Comparison of ENCODE assay signal across 24 cellular contexts in the genomic region with DNA sequence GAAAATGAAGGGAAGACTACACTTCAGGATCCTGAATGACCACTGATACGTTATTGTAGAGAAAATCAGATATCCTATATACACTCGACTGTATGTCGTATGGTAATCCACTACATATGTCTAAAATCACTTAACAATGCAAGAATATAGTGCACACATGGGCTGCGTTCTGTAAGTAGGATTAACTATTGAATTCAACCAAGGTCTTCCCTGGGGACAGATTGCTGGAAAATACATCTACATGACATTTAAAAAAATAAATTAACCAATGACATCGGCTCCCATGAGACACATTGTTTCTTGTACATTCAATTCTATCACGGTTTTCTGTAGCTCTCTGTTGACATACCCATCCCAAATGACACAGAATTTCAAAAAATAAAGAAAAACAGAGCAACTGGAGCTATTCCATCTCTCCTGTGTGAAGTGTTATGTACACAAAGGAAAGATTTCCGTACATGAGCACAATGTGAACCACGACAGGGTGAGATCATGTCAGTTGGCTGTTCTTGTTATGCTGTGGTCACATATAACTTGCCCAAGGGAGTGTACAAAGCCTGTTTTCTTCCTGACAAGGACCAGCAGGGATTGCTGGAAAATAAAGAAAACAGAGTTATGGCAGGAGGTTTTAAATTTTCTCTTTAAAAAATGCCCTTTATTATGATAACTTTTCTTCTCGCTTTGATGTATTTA. TPM values are rescaled to one million over a fixed set of nuclear protein-coding genes. Genes with fewer than 3 reads are reported as not detected.
DNase-seq lines count a peak whose midpoint lies in the region; ATAC-seq, FAIRE-seq and TF ChIP-seq lines count a peak whose summit lies in the region.
"Had no signal": no experiment of that assay in that cellular context is flagged by ENCODE, and none has a peak within 500 bp of the region (broad histone marks: within the 10 kb centered on the region; RNA-seq: fewer than 3 reads in every experiment).

No MANE protein-coding gene starts in this region.

- TF ChIP-seq CTCF in right lobe of liver (IDR thresholded peaks at IDR 0.05), result no peak
- no peak for TF ChIP-seq CTCF in HepG2 (CRISPR knock-in tag; IDR thresholded peaks at IDR 0.05)
- no peak for TF ChIP-seq CTCF in dorsolateral prefrontal cortex (IDR thresholded peaks at IDR 0.05 in 54 of 56, conservative IDR thresholded peaks at IDR 0.05 in 2 of 56; ENCODE audit: low read depth in 1 of 56, partially characterized antibody in 56 of 56)

- H3K4me2 ChIP-seq in HepG2 (ENCODE audit: low read depth, low read length), result no peak overlapping the region

- H3K27me3 Mint-ChIP-seq in natural killer cell treated with Interleukin-12 subunit alpha and Interleukin-12 subunit beta and Interleukin-15 and Interleukin-18, amount 100 ng/mL, for 72 hours, result peaks cover 0 to 14% of the 10 kb centered on the region in 2 donors
- H3K27me3 Mint-ChIP-seq: CD4-positive, CD25-positive, alpha-beta regulatory T cell; stimulated activated naive CD8-positive, alpha-beta T cell treated with anti-CD3 and anti-CD28 coated beads, Interleukin-15, Interleukin-2, amounts not matched to agents 100 ng/mL and 50 ng/mL, for 24 hours had no signal

- no peaks in the 10 kb centered on the region for H3K9me3 Mint-ChIP-seq in natural killer cell treated with Interleukin-12 subunit alpha and Interleukin-12 subunit beta and Interleukin-15 and Interleukin-18, amount 100 ng/mL, for 72 hours
- H3K9me3 Mint-ChIP-seq: CD4-positive, CD25-positive, alpha-beta regulatory T cell; HFFc6; stimulated activated naive CD8-positive, alpha-beta T cell treated with anti-CD3 and anti-CD28 coated beads, Interleukin-15, Interleukin-2, amounts not matched to agents 100 ng/mL and 50 ng/mL, for 24 hours; WTC11 had no signal

- no peak overlapping the region for H3K27ac Mint-ChIP-seq in natural killer cell treated with Interleukin-12 subunit alpha and Interleukin-12 subunit beta and Interleukin-15 and Interleukin-18, amount 100 ng/mL, for 72 hours
- H3K27ac Mint-ChIP-seq: activated CD8-positive, alpha-beta T cell treated with anti-CD3 and anti-CD28 coated beads, Interleukin-2, amount 10 ng/mL, durations not matched to agents 7 days and 5 days; CD4-positive, CD25-positive, alpha-beta regulatory T cell; stimulated activated naive CD8-positive, alpha-beta T cell treated with anti-CD3 and anti-CD28 coated beads, Interleukin-15, Interleukin-2, amounts not matched to agents 100 ng/mL and 50 ng/mL, for 24 hours; WTC11 had no signal

- H3K27ac ChIP-seq in right lobe of liver (peak overlapping the region in 1 of 3 donors; percentile 18), HepG2 (ENCODE audit: extremely low read length, insufficient read depth, low read length) (no peak overlapping the region), dorsolateral prefrontal cortex (peak overlapping the region in 58 of 59 donors; percentile 40 to 92 (median 82)), aorta (ENCODE audit: low read depth in 1 of 2, low read length in 2 of 2) (no peak overlapping the region)
- H3K27ac ChIP-seq: epithelial cell of prostate, ovary, Peyer's patch had no signal

- H3K4me1 ChIP-seq in right lobe of liver, result peaks cover 0 to 7% (median 0%) of the 10 kb centered on the region in 4 donors
- peaks cover 16% of the 10 kb centered on the region for H3K4me1 ChIP-seq in HepG2 (ENCODE audit: insufficient read depth, low read length)
- peaks cover 0 to 2% of the 10 kb centered on the region in 2 donors for H3K4me1 ChIP-seq in aorta (ENCODE audit: control insufficient read depth in 1 of 2, insufficient read depth in 2 of 2, low read length in 2 of 2)
- H3K4me1 ChIP-seq: Peyer's patch had no signal

- no peak for TF ChIP-seq RAD21 in HepG2 (CRISPR knock-in tag; IDR thresholded peaks at IDR 0.05)

- H3K4me1 Mint-ChIP-seq in natural killer cell treated with Interleukin-12 subunit alpha and Interleukin-12 subunit beta and Interleukin-15 and Interleukin-18, amount 100 ng/mL, for 72 hours (ENCODE audit: low read depth in 2 of 2), result peaks cover 4 to 10% of the 10 kb centered on the region in 2 donors

- no peak overlapping the region for H3K4me3 ChIP-seq in right lobe of liver
- no peak overlapping the region for H3K4me3 ChIP-seq in HepG2 (replicated peaks in 1 of 3; ENCODE audit: insufficient read depth in 1 of 3, low read depth in 2 of 3, low read length in 3 of 3)
- peak overlapping the region in 3 of 59 donors; percentile 17 to 27 (median 26) for H3K4me3 ChIP-seq in dorsolateral prefrontal cortex
- no peak overlapping the region for H3K4me3 ChIP-seq in aorta (ENCODE audit: low read length in 2 of 2)
- H3K4me3 ChIP-seq: ovary, Peyer's patch had no signal

- TF ChIP-seq EP300 in HepG2 (IDR thresholded peaks at IDR 0.05; ENCODE audit: low read depth in 2 of 2, low read length in 2 of 2) (no peak), HepG2 (CRISPR knock-in tag; IDR thresholded peaks at IDR 0.05; ENCODE audit: borderline replicate concordance) (no peak)

- H3K36me3 ChIP-seq in right lobe of liver (no peaks in the 10 kb centered on the region), HepG2 (replicated peaks in 1 of 2; ENCODE audit: control insufficient read depth in 1 of 2, insufficient read depth in 2 of 2, low read length in 2 of 2) (no peaks in the 10 kb centered on the region), aorta (ENCODE audit: control insufficient read depth in 1 of 2, insufficient read depth in 2 of 2, low read length in 1 of 2) (peaks cover 0 to 2% of the 10 kb centered on the region in 2 donors)
- H3K36me3 ChIP-seq: ovary, Peyer's patch had no signal

- no peak overlapping the region for H2AFZ ChIP-seq in HepG2 (ENCODE audit: low read length)

- no peak for FAIRE-seq in HepG2 (lab: Jason Lieb, UNC)
- FAIRE-seq: A204.1, urothelium cell line had no signal

- BruUV-seq in HepG2 (replicated peaks; lab: Mats Ljungman, UMichigan), result no TSS peak

- WGBS in right lobe of liver (ENCODE audit: insufficient coverage, low coverage, low lambda C conversion rate, missing lambda C conversion rate), result 51% methylated on average over 9 of the region's 9 CpGs
- WGBS in HepG2 (ENCODE audit: low lambda C conversion rate), result 93% methylated on average over 9 of the region's 9 CpGs
- 54 to 55% methylated on average over 9 of the region's 9 CpGs for WGBS in aorta, 2 donors

- H3K79me2 ChIP-seq in HepG2 (ENCODE audit: insufficient read depth, low read length), result no peaks in the 10 kb centered on the region

- H3K27me3 ChIP-seq in right lobe of liver, result no peaks in the 10 kb centered on the region
- no peaks in the 10 kb centered on the region for H3K27me3 ChIP-seq in HepG2 (ENCODE audit: control insufficient read depth in 1 of 2, insufficient read depth in 2 of 2, low read length in 2 of 2)
- peaks cover 0 to 49% (median 10%) of the 10 kb centered on the region in 45 donors for H3K27me3 ChIP-seq in dorsolateral prefrontal cortex
- no peaks in the 10 kb centered on the region for H3K27me3 ChIP-seq in aorta (ENCODE audit: control insufficient read depth in 1 of 2, insufficient read depth in 2 of 2, low read length in 1 of 2)
- H3K27me3 ChIP-seq: ovary, Peyer's patch had no signal

- H3K36me3 Mint-ChIP-seq in natural killer cell treated with Interleukin-12 subunit alpha and Interleukin-12 subunit beta and Interleukin-15 and Interleukin-18, amount 100 ng/mL, for 72 hours, result peaks cover 4% of the 10 kb centered on the region
- H3K36me3 Mint-ChIP-seq: CD4-positive, CD25-positive, alpha-beta regulatory T cell; WTC11 had no signal

- ATAC-seq in right lobe of liver (peak in 3 of 4 donors; percentile 26 to 67 (median 30)), HepG2 (no peak), left lobe of liver (peak; percentile 32), aorta (ENCODE audit: low FRiP score) (peak; percentile 37)
- ATAC-seq in natural killer cell treated with Interleukin-12 subunit alpha and Interleukin-12 subunit beta and Interleukin-15 and Interleukin-18, amount 100 ng/mL, for 72 hours, result no peak
- ATAC-seq: activated CD8-positive, alpha-beta T cell treated with anti-CD3 and anti-CD28 coated beads, Interleukin-2, amount 10 ng/mL, durations not matched to agents 7 days and 5 days; WTC11 had no signal

- H3K4me3 Mint-ChIP-seq in natural killer cell treated with Interleukin-12 subunit alpha and Interleukin-12 subunit beta and Interleukin-15 and Interleukin-18, amount 100 ng/mL, for 72 hours, result no peak overlapping the region
- H3K4me3 Mint-ChIP-seq: activated CD8-positive, alpha-beta T cell treated with anti-CD3 and anti-CD28 coated beads, Interleukin-2, amount 10 ng/mL, durations not matched to agents 7 days and 5 days; CD4-positive, CD25-positive, alpha-beta regulatory T cell; HFFc6; stimulated activated naive CD8-positive, alpha-beta T cell treated with anti-CD3 and anti-CD28 coated beads, Interleukin-15, Interleukin-2, amounts not matched to agents 100 ng/mL and 50 ng/mL, for 24 hours; WTC11 had no signal

- H3K9me3 ChIP-seq in right lobe of liver, result no peaks in the 10 kb centered on the region
- H3K9me3 ChIP-seq in HepG2 (ENCODE audit: low read length), result no peaks in the 10 kb centered on the region
- no peaks in the 10 kb centered on the region for H3K9me3 ChIP-seq in aorta (ENCODE audit: control insufficient read depth, low read length)
- H3K9me3 ChIP-seq: ovary, Peyer's patch had no signal

- H4K20me1 ChIP-seq in HepG2 (ENCODE audit: insufficient read depth, low read length), result no peaks in the 10 kb centered on the region

- CTCF ChIA-PET in HepG2 (lab: Yijun Ruan, JAX; ENCODE audit: low intra/inter-chr PET ratio, low total read pairs), result no interaction called here

- in situ Hi-C loops in HepG2 (cut with HindIII; ENCODE audit: extremely low pct_ligation_motif_present, low pct_unique_long_range_greater_than_20kb), result no loop called here

- no peak overlapping the region for H3K9ac ChIP-seq in HepG2 (ENCODE audit: insufficient read depth, low read depth, low read length)

- TF ChIP-seq POLR2A in right lobe of liver (IDR thresholded peaks at IDR 0.05), result no peak
- TF ChIP-seq POLR2A in HepG2 (IDR thresholded peaks at IDR 0.05; ENCODE audit: insufficient read depth in 1 of 2, low read depth in 2 of 2, low read length in 2 of 2), result no peak

- DNase-seq in right lobe of liver (no peak), HepG2 (ENCODE audit: low spot score) (no peak), dorsolateral prefrontal cortex (peak in 1 of 10 donors; percentile 10), left lobe of liver (ENCODE audit: low spot score) (no peak), aorta (no peak), glomerular visceral epithelial cell (ENCODE audit: extremely low spot score) (no peak)
- DNase-seq in natural killer cell treated with Interleukin-12 subunit alpha and Interleukin-12 subunit beta and Interleukin-15 and Interleukin-18, amount 100 ng/mL, for 72 hours (ENCODE audit: low spot score), result no peak
- DNase-seq in activated CD4-positive, alpha-beta T cell treated with anti-CD3 and anti-CD28 coated beads, Interleukin-2, amount 50 U/mL, for 1 hour, result no peak
- DNase-seq: activated CD8-positive, alpha-beta T cell treated with anti-CD3 and anti-CD28 coated beads, Interleukin-2, amount 10 ng/mL, durations not matched to agents 7 days and 5 days; CD4-positive, CD25-positive, alpha-beta regulatory T cell; cortex of kidney; DMS79 treated with DMSO at 0.1 percent for 48 hours; HFFc6; kidney glomerular epithelial cell; MM.1S; NCI-H187; NCI-H748 treated with DMSO at 0.1 percent for 48 hours; ovary; Peyer's patch had no signal

- intact Hi-C loops in right lobe of liver (cut with DNase I), result no loop called here
- intact Hi-C loops in HepG2 (cut with micrococcal nuclease; ENCODE audit: unreplicated experiment), result no loop called here
- intact Hi-C loops in dorsolateral prefrontal cortex (cut with DNase I), result loop anchor here in 1 of 2 donors (5.0 kb wide), 1 partner anchor 305 kb away; no protein-coding TSS in a partner anchor
- intact Hi-C loops in aorta (cut with DNase I), result loop anchor here in 1 of 2 donors (10.0 kb wide), 1 partner anchor 222 kb away; no protein-coding TSS in a partner anchor

- POLR2A ChIA-PET in HepG2 (lab: Yijun Ruan, JAX), result no interaction called here

RNA-seq across cellular contexts. Expression of gene ENOX2, which starts 6.0 kb away (rescaled TPM):
- total RNA-seq in right lobe of liver (10 to 100 TPM in 3 of 6 experiments, 1 to 10 TPM in 3; 6.9 to 14.7 (median 10.8) TPM), HepG2 (2016; rRNA removed; fragmentation: Illumina TruSeq; extraction: Trizol) (8.5 and 17.4 TPM in 2 replicates), dorsolateral prefrontal cortex (10 to 100 TPM in 116 of 120 experiments, 1 to 10 TPM in 4; 8.6 to 39.3 (median 15.9) TPM), left lobe of liver (7.1 TPM), aorta (10 to 100 TPM; 31.0 to 39.6 TPM)
- 1.7 and 1.9 TPM in 2 replicates for total RNA-seq in HepG2 (2016; cell fraction: cytosol; rRNA removed; fragmentation: Illumina TruSeq; extraction: Trizol; ENCODE audit: low read depth)
- total RNA-seq in HepG2 (2016; cell fraction: insoluble cytoplasmic fraction; rRNA removed; fragmentation: Illumina TruSeq; extraction: Trizol), result 9.8 and 13.8 TPM in 2 replicates
- 6.7 and 7.0 TPM in 2 replicates for total RNA-seq in HepG2 (2016; cell fraction: membrane; rRNA removed; fragmentation: Illumina TruSeq; extraction: Trizol)
- total RNA-seq in HepG2 (2016; cell fraction: nucleus; rRNA removed; fragmentation: Illumina TruSeq; extraction: Trizol), result 4.9 and 5.3 TPM in 2 replicates
- polyA plus RNA-seq in HepG2 (2011; rRNA removed) (4.9 and 5.9 TPM in 2 replicates), aorta (10 to 100 TPM in 1 of 2 donors, 1 to 10 TPM in 1; 9.0 to 14.3 TPM)
- polyA plus RNA-seq in HepG2 (2011; cell fraction: cytosol; rRNA removed), result 3.0 and 3.7 TPM in 2 replicates
- 1.5 and 2.0 TPM in 2 replicates for polyA plus RNA-seq in HepG2 (2011; cell fraction: nucleus; rRNA removed)
- polyA plus RNA-seq in HepG2 (2012), result 3.7 and 5.0 TPM in 2 replicates
- polyA plus RNA-seq in HepG2 (2016; cell fraction: cytosol; fragmentation: Illumina TruSeq; extraction: Trizol; ENCODE audit: low read depth), result 1.1 and 1.5 TPM in 2 replicates
- polyA plus RNA-seq in HepG2 (2016; cell fraction: insoluble cytoplasmic fraction; fragmentation: Illumina TruSeq; extraction: Trizol; ENCODE audit: low read depth), result 12.7 and 16.0 TPM in 2 replicates
- 4.3 and 4.7 TPM in 2 replicates for polyA plus RNA-seq in HepG2 (2016; cell fraction: membrane; fragmentation: Illumina TruSeq; extraction: Trizol; ENCODE audit: low read depth)
- 5.6 and 6.8 TPM in 2 replicates for polyA plus RNA-seq in HepG2 (2016; cell fraction: nucleus; fragmentation: Illumina TruSeq; extraction: Trizol; ENCODE audit: insufficient read depth, low read depth)
- polyA minus RNA-seq in HepG2 (2011; rRNA and poly(A)+ RNA removed; ENCODE audit: low replicate concordance), result 2.7 and 8.9 TPM in 2 replicates
- polyA minus RNA-seq in HepG2 (2011; cell fraction: cytosol; rRNA and poly(A)+ RNA removed), result 3.9 and 4.8 TPM in 2 replicates
- polyA minus RNA-seq in HepG2 (2011; cell fraction: nucleus; rRNA and poly(A)+ RNA removed), result 4.2 and 4.7 TPM in 2 replicates
- total RNA-seq in natural killer cell treated with Interleukin-12 subunit alpha and Interleukin-12 subunit beta and Interleukin-15 and Interleukin-18, amount 100 ng/mL, for 72 hours, result 10 to 100 TPM; 16.6 to 19.8 TPM

Comparison
In these comparisons a context has a peak if more than half of its experiments do, and no peak if none do; other contexts are left out.
1. ATAC-seq: peak in right lobe of liver (3 of 4), left lobe of liver (single experiment) and aorta (single experiment); none in HepG2 (single experiment) and natural killer cell treated with Interleukin-12 subunit alpha and Interleukin-12 subunit beta and Interleukin-15 and Interleukin-18, amount 100 ng/mL, for 72 hours (0 of 2).
2. H3K27ac ChIP-seq: peak in dorsolateral prefrontal cortex (58 of 59); none in HepG2 (single experiment) and aorta (0 of 2).